Comparison of ENCODE assay signal across 6 cellular contexts in genomic region chr20:23995287-23995686, GRCh38. TPM values are rescaled to one million over a fixed set of nuclear protein-coding genes. Genes with fewer than 3 reads are reported as not detected.
"Had no signal": no experiment of that assay in that cellular context is flagged by ENCODE, and none has a peak within 500 bp of the region (broad histone marks: within the 10 kb centered on the region; RNA-seq: fewer than 3 reads in every experiment).

No MANE protein-coding gene starts in this region.

RNA-seq across cellular contexts. Expression of gene GGTLC1, which starts 6.7 kb away (rescaled TPM):
- total RNA-seq: GM23248, H4, H7, HepG2, HFFc6, HT1080 had no signal
